In the genomic region with DNA sequence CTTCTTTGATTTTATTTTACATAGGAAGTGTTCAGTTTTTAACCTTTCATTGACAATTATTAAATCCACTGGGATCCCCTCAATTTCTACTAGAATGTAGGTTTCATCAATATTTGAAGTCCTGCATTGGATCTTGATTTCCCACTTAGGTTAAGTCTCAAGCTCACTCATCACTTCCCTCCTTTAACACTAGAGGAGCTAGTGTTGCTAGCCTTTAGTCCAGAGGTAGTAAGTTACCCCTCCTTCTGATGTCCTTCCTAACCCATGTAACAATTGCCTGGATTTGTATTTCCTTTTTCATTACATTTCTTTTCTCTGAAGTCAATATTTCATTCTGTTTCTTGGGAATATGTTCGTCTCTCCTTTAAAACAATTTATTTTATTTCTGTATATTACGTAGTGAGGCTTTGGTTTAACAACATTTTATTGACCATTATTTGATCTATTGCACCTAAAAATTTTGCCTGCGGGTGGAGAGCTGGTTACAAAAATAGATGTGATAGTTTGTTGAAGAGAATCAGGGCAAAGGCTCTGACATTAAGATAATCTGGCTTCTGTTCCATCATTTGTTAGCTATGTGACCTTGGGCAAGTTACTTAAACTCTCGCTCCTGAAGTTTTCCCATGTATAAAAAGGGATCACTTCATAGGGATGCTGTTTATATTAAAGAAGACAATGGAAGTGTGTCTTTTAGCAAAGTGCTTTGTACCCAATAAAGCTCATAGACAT, we compare ENCODE assay signal across 16 cellular contexts.
DNase-seq lines count a peak whose midpoint lies in the region; ATAC-seq, FAIRE-seq and TF ChIP-seq lines count a peak whose summit lies in the region.
"Had no signal": no experiment of that assay in that cellular context is flagged by ENCODE, and none has a peak within 500 bp of the region (broad histone marks: within the 10 kb centered on the region; RNA-seq: fewer than 3 reads in every experiment).

No MANE protein-coding gene starts in this region.

- H3K79me1 ChIP-seq in IMR-90 (ENCODE audit: low read depth in 1 of 2, low read length in 2 of 2) = no peaks in the 10 kb centered on the region

- no peak for TF ChIP-seq POLR2A in IMR-90 (IDR thresholded peaks at IDR 0.05; ENCODE audit: low read depth, low read length)

- no peaks in the 10 kb centered on the region for H3K36me3 ChIP-seq in IMR-90 (ENCODE audit: control insufficient read depth, insufficient read depth, low read length)
- H3K36me3 ChIP-seq in keratinocyte (ENCODE audit: control insufficient read depth in 2 of 2, extremely low read depth in 1 of 2, insufficient read depth in 2 of 2, low read length in 2 of 2) = no peaks in the 10 kb centered on the region
- no peaks in the 10 kb centered on the region for H3K36me3 ChIP-seq in CD4-positive, alpha-beta memory T cell (ENCODE audit: insufficient read depth, low read length)

- DNase-seq in EH (ENCODE audit: low read depth) = peak; percentile 11
- peak; percentile 12 for DNase-seq in IMR-90
- no peak for DNase-seq in astrocyte of the cerebellum (ENCODE audit: low read depth)
- no peak for DNase-seq in keratinocyte (ENCODE audit: low read depth, low spot score)
- no peak for DNase-seq in DMS79 treated with DMSO at 0.1 percent for 48 hours (lab: John Stamatoyannopoulos, UW)
- no peak for DNase-seq in CD4-positive, alpha-beta memory T cell
- DNase-seq: body of pancreas; CD4-positive, CD25-positive, alpha-beta regulatory T cell; GM23248; mucosa of descending colon; NCI-H1694; stimulated activated naive CD8-positive, alpha-beta T cell treated with anti-CD3 and anti-CD28 coated beads, Interleukin-15, amount 100 ng/mL, for 72 hours; SW 1271 had no signal

- no peak overlapping the region for H3K4me3 Mint-ChIP-seq in CD4-positive, alpha-beta memory T cell
- H3K4me3 Mint-ChIP-seq: CD4-positive, CD25-positive, alpha-beta regulatory T cell; stimulated activated naive CD8-positive, alpha-beta T cell treated with anti-CD3 and anti-CD28 coated beads, Interleukin-15, amount 100 ng/mL, for 72 hours had no signal

- H3K9me1 ChIP-seq in IMR-90 (ENCODE audit: insufficient read depth, low read length) (no peaks in the 10 kb centered on the region), keratinocyte (ENCODE audit: control insufficient read depth, extremely low read depth, insufficient read depth, low read length) (no peaks in the 10 kb centered on the region)

- no CpG with 5 or more reads among the region's 4 CpGs for WGBS in IMR-90 (ENCODE audit: extremely low coverage in 2 of 2, insufficient read length in 1 of 2), 2 experiments

- H3K4me1 Mint-ChIP-seq in CD4-positive, alpha-beta memory T cell = no peaks in the 10 kb centered on the region
- H3K4me1 Mint-ChIP-seq: CD4-positive, CD25-positive, alpha-beta regulatory T cell; stimulated activated naive CD8-positive, alpha-beta T cell treated with anti-CD3 and anti-CD28 coated beads, Interleukin-15, amount 100 ng/mL, for 72 hours had no signal

- H3K4me3 ChIP-seq in IMR-90 (ENCODE audit: insufficient read depth, low read depth, low read length) = no peak overlapping the region
- no peak overlapping the region for H3K4me3 ChIP-seq in astrocyte of the cerebellum (ENCODE audit: low read depth, low read length)
- no peak overlapping the region for H3K4me3 ChIP-seq in keratinocyte (ENCODE audit: control insufficient read depth in 2 of 3, extremely low read depth in 1 of 3, insufficient read depth in 2 of 3, low read depth in 1 of 3, low read length in 3 of 3)
- H3K4me3 ChIP-seq in CD4-positive, alpha-beta memory T cell (ENCODE audit: low read length in 2 of 2) = no peak overlapping the region
- H3K4me3 ChIP-seq: body of pancreas, GM23248, mucosa of descending colon had no signal

- H4K20me1 ChIP-seq in IMR-90 (ENCODE audit: insufficient read depth, low read length) (no peaks in the 10 kb centered on the region), keratinocyte (ENCODE audit: control insufficient read depth, extremely low read depth, insufficient read depth, low read length) (no peaks in the 10 kb centered on the region)

- intact Hi-C loops in IMR-90 (cut with micrococcal nuclease) = loop anchor here (10.0 kb wide), 1 partner anchor 726 kb away; no protein-coding TSS in a partner anchor
- intact Hi-C loops in CD4-positive, alpha-beta memory T cell (cut with micrococcal nuclease) = no loop called here

- no peak overlapping the region for H2AK9ac ChIP-seq in IMR-90 (replicated peaks; ENCODE audit: low read depth, low read length, poor library complexity)

- H3K79me2 ChIP-seq in keratinocyte (ENCODE audit: control insufficient read depth, insufficient read depth, low read length) = no peaks in the 10 kb centered on the region

- BruUV-seq in IMR-90 (replicated peaks; lab: Mats Ljungman, UMichigan) = no TSS peak

- peak; percentile 20 for TF ChIP-seq RAD21 in IMR-90 (IDR thresholded peaks at IDR 0.05; ENCODE audit: low read length)

- H3K27ac ChIP-seq in IMR-90 (ENCODE audit: insufficient read depth, low read length) (no peak overlapping the region), keratinocyte (ENCODE audit: control insufficient read depth, insufficient read depth, low read length) (no peak overlapping the region)
- no peak overlapping the region for H3K27ac ChIP-seq in CD4-positive, alpha-beta memory T cell (ENCODE audit: low read depth, low read length)
- H3K27ac ChIP-seq: body of pancreas, GM23248 had no signal

- no peak overlapping the region for H3K14ac ChIP-seq in IMR-90 (replicated peaks; ENCODE audit: low read depth, low read length)

- dilution Hi-C loops in IMR-90 (cut with HindIII; ENCODE audit: low sequenced_read_pairs, unreplicated experiment) (no loop called here), keratinocyte (cut with MboI; ENCODE audit: extremely low pct_ligation_motif_present, low sequenced_read_pairs) (no loop called here)

- no peak overlapping the region for H3K4ac ChIP-seq in IMR-90 (ENCODE audit: low read depth, low read length)

- no peak overlapping the region for H2BK5ac ChIP-seq in IMR-90 (ENCODE audit: low read depth, low read length, poor library complexity, severe bottlenecking)

- no peak overlapping the region for H3K9ac ChIP-seq in IMR-90 (ENCODE audit: low read depth, low read length)
- no peak overlapping the region for H3K9ac ChIP-seq in keratinocyte (ENCODE audit: control insufficient read depth, extremely low read depth, insufficient read depth, low read length)
- H3K9ac ChIP-seq: GM23248 had no signal

- H3K27ac Mint-ChIP-seq in CD4-positive, alpha-beta memory T cell = no peak overlapping the region
- H3K27ac Mint-ChIP-seq: activated T-helper 2 cell treated with anti-CD3 and anti-CD28 coated beads, Interferon-gamma antibody, Interleukin-2, Interleukin-4, amounts not matched to agents 10 μg/mL and 5 μg/mL and 100 μg/mL, durations not matched to agents 14 hours and 24 hours and 36 hours; CD4-positive, CD25-positive, alpha-beta regulatory T cell; stimulated activated naive CD8-positive, alpha-beta T cell treated with anti-CD3 and anti-CD28 coated beads, Interleukin-15, amount 100 ng/mL, for 72 hours had no signal

- no peak overlapping the region for H2BK120ac ChIP-seq in IMR-90 (ENCODE audit: low read depth, low read length)

- H2AK5ac ChIP-seq in IMR-90 (ENCODE audit: low read depth, low read length) = no peak overlapping the region

- no peak overlapping the region for H2AFZ ChIP-seq in IMR-90 (replicated peaks; ENCODE audit: low read length, poor library complexity)
- no peak overlapping the region for H2AFZ ChIP-seq in keratinocyte (ENCODE audit: control insufficient read depth, low read length)
- H2AFZ ChIP-seq: GM23248 had no signal

- H3K9me3 ChIP-seq in IMR-90 (ENCODE audit: control insufficient read depth, insufficient read depth, low read length) (no peaks in the 10 kb centered on the region), keratinocyte (ENCODE audit: control insufficient read depth, low read depth, low read length) (no peaks in the 10 kb centered on the region)
- H3K9me3 ChIP-seq in CD4-positive, alpha-beta memory T cell (ENCODE audit: control insufficient read depth in 1 of 2, low read length in 2 of 2) = no peaks in the 10 kb centered on the region
- H3K9me3 ChIP-seq: body of pancreas, mucosa of descending colon had no signal

- POLR2A ChIA-PET in IMR-90 (lab: Charles Lee; ENCODE audit: unreplicated experiment) = no interaction called here
- POLR2A ChIA-PET in CD4-positive, alpha-beta memory T cell (lab: Charles Lee; ENCODE audit: partially characterized antibody) = no interaction called here

- H3K4me1 ChIP-seq in IMR-90 (ENCODE audit: control insufficient read depth, insufficient read depth, low read length) (no peaks in the 10 kb centered on the region), keratinocyte (ENCODE audit: control insufficient read depth, extremely low read depth, insufficient read depth, low read length) (no peaks in the 10 kb centered on the region)
- no peaks in the 10 kb centered on the region for H3K4me1 ChIP-seq in CD4-positive, alpha-beta memory T cell (ENCODE audit: insufficient read depth, low read length)
- H3K4me1 ChIP-seq: body of pancreas had no signal

- CTCF ChIA-PET in IMR-90 (lab: Yijun Ruan, JAX) = interaction anchor here (1.0 to 1.4 kb wide), 2 partner anchors 9 to 42 kb away, joined by 4 to 6 read pairs; no protein-coding TSS in a partner anchor
- CTCF ChIA-PET in CD4-positive, alpha-beta memory T cell (lab: Charles Lee; ENCODE audit: partially characterized antibody) = no interaction called here

- no peak overlapping the region for H4K8ac ChIP-seq in IMR-90 (ENCODE audit: low read depth in 2 of 2, low read length in 2 of 2)

- in situ Hi-C loops in IMR-90 (cut with MboI; ENCODE audit: low sequenced_read_pairs) (no loop called here), astrocyte of the cerebellum (cut with HindIII; ENCODE audit: low sequenced_read_pairs) (no loop called here)

- H2BK20ac ChIP-seq in IMR-90 (ENCODE audit: low read depth, low read length) = no peak overlapping the region

- no peak overlapping the region for H4K5ac ChIP-seq in IMR-90 (ENCODE audit: low read depth, low read length)

- H2BK15ac ChIP-seq in IMR-90 (ENCODE audit: low read depth, low read length) = no peak overlapping the region

- FAIRE-seq in keratinocyte (lab: Jason Lieb, UNC) = no peak

- no peak overlapping the region for H3K56ac ChIP-seq in IMR-90 (ENCODE audit: extremely low read depth, insufficient read depth, low read length)

- H3K27me3 ChIP-seq in IMR-90 (ENCODE audit: control insufficient read depth, insufficient read depth, low read length) (no peaks in the 10 kb centered on the region), keratinocyte (ENCODE audit: control insufficient read depth, extremely low read depth, insufficient read depth, low read length) (no peaks in the 10 kb centered on the region)
- no peaks in the 10 kb centered on the region for H3K27me3 ChIP-seq in CD4-positive, alpha-beta memory T cell (ENCODE audit: insufficient read depth, low read length)
- H3K27me3 ChIP-seq: body of pancreas had no signal

- H4K91ac ChIP-seq in IMR-90 (ENCODE audit: insufficient read depth, low read depth, low read length) = no peak overlapping the region

- H3K18ac ChIP-seq in IMR-90 (ENCODE audit: low read depth, low read length) = no peak overlapping the region

- H3K27me3 Mint-ChIP-seq in CD4-positive, alpha-beta memory T cell = no peaks in the 10 kb centered on the region
- H3K27me3 Mint-ChIP-seq: CD4-positive, CD25-positive, alpha-beta regulatory T cell; stimulated activated naive CD8-positive, alpha-beta T cell treated with anti-CD3 and anti-CD28 coated beads, Interleukin-15, amount 100 ng/mL, for 72 hours had no signal

- H3K4me2 ChIP-seq in IMR-90 (ENCODE audit: low read depth, low read length) (no peak overlapping the region), keratinocyte (ENCODE audit: control insufficient read depth, extremely low read depth, insufficient read depth, low read depth, low read length) (no peak overlapping the region)

- H3K9me3 Mint-ChIP-seq in CD4-positive, alpha-beta memory T cell = peaks cover 0 to 3% (median 0%) of the 10 kb centered on the region in 8 donors
- H3K9me3 Mint-ChIP-seq: activated T-helper 2 cell treated with anti-CD3 and anti-CD28 coated beads, Interferon-gamma antibody, Interleukin-2, Interleukin-4, amounts not matched to agents 10 μg/mL and 5 μg/mL and 100 μg/mL, durations not matched to agents 14 hours and 24 hours and 36 hours had no signal

- no peaks in the 10 kb centered on the region for H3K36me3 Mint-ChIP-seq in CD4-positive, alpha-beta memory T cell
- H3K36me3 Mint-ChIP-seq: CD4-positive, CD25-positive, alpha-beta regulatory T cell had no signal

- no peak for TF ChIP-seq CTCF in IMR-90 (conservative IDR thresholded peaks at IDR 0.05; ENCODE audit: low read depth, low read length)
- peak; percentile 31 for TF ChIP-seq CTCF in astrocyte of the cerebellum (IDR thresholded peaks at IDR 0.05; ENCODE audit: low read depth, low read length, missing control alignments)
- peak in 2 of 3 experiments; percentile 18 to 37 for TF ChIP-seq CTCF in keratinocyte (optimal IDR thresholded peaks at IDR 0.05 in 1 of 3, IDR thresholded peaks at IDR 0.05 in 1 of 3, conservative IDR thresholded peaks at IDR 0.05 in 1 of 3; ENCODE audit: extremely low read depth in 1 of 3, insufficient read depth in 2 of 3, low read length in 3 of 3)

- ATAC-seq in IMR-90 (ENCODE audit: low read depth) (no peak), HG03196 (IDR thresholded peaks at IDR 0.05; ENCODE audit: unreplicated experiment) (no peak), GM21825 (IDR thresholded peaks at IDR 0.05; ENCODE audit: unreplicated experiment) (no peak)
- ATAC-seq: body of pancreas; mucosa of descending colon; stimulated activated naive CD8-positive, alpha-beta T cell treated with anti-CD3 and anti-CD28 coated beads, Interleukin-15, amount 100 ng/mL, for 72 hours had no signal

- H3K23ac ChIP-seq in IMR-90 (ENCODE audit: low read depth, low read length) = no peak overlapping the region

Comparison
In these comparisons a context has a peak if more than half of its experiments do, and no peak if none do; other contexts are left out.
1. DNase-seq: peak in EH (single experiment) and IMR-90 (single experiment); none in astrocyte of the cerebellum (single experiment), keratinocyte (single experiment), DMS79 treated with DMSO at 0.1 percent for 48 hours (single experiment) and CD4-positive, alpha-beta memory T cell (0 of 5).